ENCODE assay signal across 15 cellular contexts in the genomic region with DNA sequence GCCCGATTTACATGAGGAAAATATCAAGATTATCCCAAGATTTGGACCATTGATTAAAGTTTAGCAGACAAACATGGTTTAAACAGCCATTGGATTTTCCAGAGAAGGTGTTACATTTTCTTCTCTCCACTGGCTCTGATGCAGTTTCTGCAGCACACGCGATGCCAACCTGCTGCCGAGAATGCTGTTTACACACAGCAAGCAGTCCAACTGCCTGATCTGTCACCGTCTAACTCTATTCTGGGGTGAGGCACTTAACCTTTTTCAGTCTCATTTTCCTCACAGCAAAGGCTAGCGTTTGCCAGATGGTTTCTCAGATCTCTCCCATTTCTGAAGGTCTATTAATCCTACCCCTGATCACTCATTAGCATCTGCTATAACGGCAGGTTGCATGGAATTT.
DNase-seq lines count a peak whose midpoint lies in the region; ATAC-seq and TF ChIP-seq lines count a peak whose summit lies in the region.
"Had no signal": no experiment of that assay in that cellular context is flagged by ENCODE, and none has a peak within 500 bp of the region (broad histone marks: within the 10 kb centered on the region; RNA-seq: fewer than 3 reads in every experiment).

No MANE protein-coding gene starts in this region.

- H3K9me3 Mint-ChIP-seq in activated T-helper 2 cell treated with anti-CD3 and anti-CD28 coated beads, Interferon-gamma antibody, Interleukin-2, Interleukin-4, amounts not matched to agents 10 μg/mL and 5 μg/mL and 100 μg/mL, durations not matched to agents 14 hours and 24 hours and 36 hours = peaks cover 32% of the 10 kb centered on the region

- no peak overlapping the region for H3K4me2 ChIP-seq in osteoblast (ENCODE audit: insufficient read depth, low read length)

- H3K4me3 Mint-ChIP-seq in activated T-helper 2 cell treated with anti-CD3 and anti-CD28 coated beads, Interferon-gamma antibody, Interleukin-2, Interleukin-4, amounts not matched to agents 10 μg/mL and 5 μg/mL and 100 μg/mL, durations not matched to agents 14 hours and 24 hours and 36 hours (ENCODE audit: low read depth) = no peak overlapping the region
- H3K4me3 Mint-ChIP-seq: activated T-cell treated with anti-CD3 and anti-CD28 coated beads, Interleukin-2, amount 50 U/mL, for 72 hours; CD4-positive, alpha-beta T cell; natural killer cell had no signal

- 11 to 30% methylated on average over 7 of the region's 7 CpGs for WGBS in body of pancreas, 2 donors

- H2AFZ ChIP-seq in osteoblast (ENCODE audit: low read length) = no peak overlapping the region

- intact Hi-C loops in body of pancreas (cut with DNase I) (no loop called here), posterior vena cava (cut with DNase I) (no loop called here)
- intact Hi-C loops in activated T-helper 2 cell treated with anti-CD3 and anti-CD28 coated beads, Interferon-gamma antibody, Interleukin-2, Interleukin-4, amounts not matched to agents 10 μg/mL and 5 μg/mL and 100 μg/mL, durations not matched to agents 14 hours and 24 hours and 36 hours (cut with micrococcal nuclease) = no loop called here

- no peaks in the 10 kb centered on the region for H3K36me3 Mint-ChIP-seq in activated T-helper 2 cell treated with anti-CD3 and anti-CD28 coated beads, Interferon-gamma antibody, Interleukin-2, Interleukin-4, amounts not matched to agents 10 μg/mL and 5 μg/mL and 100 μg/mL, durations not matched to agents 14 hours and 24 hours and 36 hours (ENCODE audit: low read depth)
- H3K36me3 Mint-ChIP-seq: natural killer cell had no signal

- H3K4me1 ChIP-seq in body of pancreas (no peaks in the 10 kb centered on the region), osteoblast (ENCODE audit: insufficient read depth, low read length) (no peaks in the 10 kb centered on the region)
- H3K4me1 ChIP-seq: testis had no signal

- no peak overlapping the region for H3K27ac Mint-ChIP-seq in activated T-helper 2 cell treated with anti-CD3 and anti-CD28 coated beads, Interferon-gamma antibody, Interleukin-2, Interleukin-4, amounts not matched to agents 10 μg/mL and 5 μg/mL and 100 μg/mL, durations not matched to agents 14 hours and 24 hours and 36 hours
- H3K27ac Mint-ChIP-seq: activated T-cell treated with anti-CD3 and anti-CD28 coated beads, Interleukin-2, amount 50 U/mL, for 72 hours; CD4-positive, alpha-beta T cell; natural killer cell had no signal

- no peaks in the 10 kb centered on the region for H3K4me1 Mint-ChIP-seq in activated T-helper 2 cell treated with anti-CD3 and anti-CD28 coated beads, Interferon-gamma antibody, Interleukin-2, Interleukin-4, amounts not matched to agents 10 μg/mL and 5 μg/mL and 100 μg/mL, durations not matched to agents 14 hours and 24 hours and 36 hours (ENCODE audit: low read depth)
- H3K4me1 Mint-ChIP-seq: natural killer cell had no signal

- no peaks in the 10 kb centered on the region for H3K36me3 ChIP-seq in body of pancreas (replicated peaks in 1 of 2; ENCODE audit: insufficient read depth in 1 of 2, low read depth in 2 of 2)
- no peaks in the 10 kb centered on the region for H3K36me3 ChIP-seq in osteoblast (ENCODE audit: insufficient read depth, low read length)

- no peak overlapping the region for H3K27ac ChIP-seq in body of pancreas
- no peak overlapping the region for H3K27ac ChIP-seq in osteoblast (ENCODE audit: low read depth, low read length)
- H3K27ac ChIP-seq: testis had no signal

- H3K79me2 ChIP-seq in osteoblast (ENCODE audit: insufficient read depth, low read length) = no peaks in the 10 kb centered on the region

- no peaks in the 10 kb centered on the region for H4K20me1 ChIP-seq in osteoblast (ENCODE audit: insufficient read depth, low read length)

- H3K9me3 ChIP-seq in body of pancreas = no peaks in the 10 kb centered on the region
- H3K9me3 ChIP-seq in osteoblast (ENCODE audit: low read depth, low read length) = peaks cover 3% of the 10 kb centered on the region
- H3K9me3 ChIP-seq: testis had no signal

- no peak overlapping the region for H3K4me3 ChIP-seq in body of pancreas
- no peak overlapping the region for H3K4me3 ChIP-seq in osteoblast (ENCODE audit: insufficient read depth, low read length)
- H3K4me3 ChIP-seq: lung, testis had no signal

- peak; percentile 84 for DNase-seq in COR-L47 (lab: John Stamatoyannopoulos, UW)
- peak; percentile 96 for DNase-seq in NCI-H1694 (lab: John Stamatoyannopoulos, UW)
- DNase-seq in NCI-H446 treated with DMSO at 0.1 percent for 48 hours (lab: John Stamatoyannopoulos, UW) = peak; percentile 74
- DNase-seq in body of pancreas = peak in 3 of 4 donors; percentile 57 to 66 (median 59)
- no peak for DNase-seq in osteoblast (ENCODE audit: insufficient read length, low spot score, missing footprints)
- DNase-seq in stimulated activated CD4-positive, alpha-beta T cell treated with anti-CD3 and anti-CD28 coated beads, Interleukin-4, amount 100 ng/mL, for 4 hours = no peak
- DNase-seq in posterior vena cava (ENCODE audit: low spot score) = no peak
- DNase-seq in activated T-helper 2 cell treated with anti-CD3 and anti-CD28 coated beads, Interferon-gamma antibody, Interleukin-2, Interleukin-4, amounts not matched to agents 10 μg/mL and 5 μg/mL and 100 μg/mL, durations not matched to agents 14 hours and 24 hours and 36 hours (ENCODE audit: low spot score) = no peak
- DNase-seq: activated CD4-positive, alpha-beta T cell treated with anti-CD3 and anti-CD28 coated beads, Interleukin-2, amount 50 U/mL, for 48 hours; activated T-cell treated with anti-CD3 and anti-CD28 coated beads, Interleukin-2, amount 50 U/mL, for 72 hours; CD4-positive, alpha-beta T cell; natural killer cell; SIG-M5; testis had no signal

- no peak for TF ChIP-seq POLR2A in body of pancreas (IDR thresholded peaks at IDR 0.05)

- ATAC-seq in body of pancreas = no peak
- ATAC-seq: activated T-cell treated with anti-CD3 and anti-CD28 coated beads, Interleukin-2, amount 50 U/mL, for 72 hours; natural killer cell had no signal

- no peaks in the 10 kb centered on the region for H3K27me3 ChIP-seq in body of pancreas
- H3K27me3 ChIP-seq in osteoblast (ENCODE audit: insufficient read depth, low read length) = no peaks in the 10 kb centered on the region
- H3K27me3 ChIP-seq: testis had no signal

- no peaks in the 10 kb centered on the region for H3K27me3 Mint-ChIP-seq in activated T-helper 2 cell treated with anti-CD3 and anti-CD28 coated beads, Interferon-gamma antibody, Interleukin-2, Interleukin-4, amounts not matched to agents 10 μg/mL and 5 μg/mL and 100 μg/mL, durations not matched to agents 14 hours and 24 hours and 36 hours (ENCODE audit: low read depth)
- H3K27me3 Mint-ChIP-seq: CD4-positive, alpha-beta T cell had no signal

- TF ChIP-seq CTCF in body of pancreas (IDR thresholded peaks at IDR 0.05) (no peak), osteoblast (IDR thresholded peaks at IDR 0.05; ENCODE audit: extremely low read depth, low read depth, low read length) (no peak)

Comparison
In these comparisons a context has a peak if more than half of its experiments do, and no peak if none do; other contexts are left out.
1. DNase-seq: peak in COR-L47 (single experiment), NCI-H1694 (single experiment), NCI-H446 treated with DMSO at 0.1 percent for 48 hours (single experiment) and body of pancreas (3 of 4); none in osteoblast (single experiment), stimulated activated CD4-positive, alpha-beta T cell treated with anti-CD3 and anti-CD28 coated beads, Interleukin-4, amount 100 ng/mL, for 4 hours (0 of 2), posterior vena cava (single experiment) and activated T-helper 2 cell treated with anti-CD3 and anti-CD28 coated beads, Interferon-gamma antibody, Interleukin-2, Interleukin-4, amounts not matched to agents 10 μg/mL and 5 μg/mL and 100 μg/mL, durations not matched to agents 14 hours and 24 hours and 36 hours (single experiment).